In genomic region chr3:169146112-169146665, GRCh38 we compare ENCODE assay signal across 8 cellular contexts.
DNase-seq lines count a peak whose midpoint lies in the region; ATAC-seq and TF ChIP-seq lines count a peak whose summit lies in the region.

No MANE protein-coding gene starts in this region.

- peak overlapping the region; percentile 95 for H3K4me3 Mint-ChIP-seq in chondrocyte (ENCODE audit: unreplicated experiment)

- DNase-seq in NCI-H345 (lab: John Stamatoyannopoulos, UW) (peak; percentile 7), NCI-H345 treated with DMSO at 0.1 percent for 48 hours (lab: John Stamatoyannopoulos, UW; ENCODE audit: unreplicated experiment) (no peak), OCI-M1 (lab: John Stamatoyannopoulos, UW) (peak; percentile 74), chondrocyte (ENCODE audit: low spot score) (peak; percentile 74), left lung (peak; percentile 53 to 83), suprapubic skin (ENCODE audit: low spot score in 2 of 2) (no peak), OCI-M2 (lab: John Stamatoyannopoulos, UW; ENCODE audit: unreplicated experiment) (no peak)

- 6% methylated on average over 40 of the region's 40 CpGs for WGBS in suprapubic skin

- TF ChIP-seq EP300 in suprapubic skin (IDR thresholded peaks at IDR 0.05), result no peak

- ATAC-seq in left lung (peak; percentile 14), HG02642 (IDR thresholded peaks at IDR 0.05; ENCODE audit: poor library complexity, unreplicated experiment) (no peak)

- H3K4me3 ChIP-seq in left lung (peak overlapping the region; percentile 40 to 52), suprapubic skin (peak overlapping the region; percentile 50)

- TF ChIP-seq CTCF in chondrocyte (IDR thresholded peaks at IDR 0.05) (no peak), left lung (IDR thresholded peaks at IDR 0.05) (no peak), suprapubic skin (IDR thresholded peaks at IDR 0.05) (no peak)

- H3K9me3 Mint-ChIP-seq in chondrocyte (ENCODE audit: low read depth), result no peaks in the 10 kb centered on the region

- intact Hi-C loops in left lung (cut with DNase I), result loop anchor here (5.0 to 10.0 kb wide), 2 partner anchors 519 to 521 kb away; partner anchors contain the start of gene MECOM (in 1 of the 2)

- H3K4me1 ChIP-seq in left lung (peaks cover 3 to 44% of the 10 kb centered on the region in 2 donors), suprapubic skin (peaks cover 33% of the 10 kb centered on the region)

- no peaks in the 10 kb centered on the region for H3K27me3 Mint-ChIP-seq in chondrocyte (ENCODE audit: low read depth)

- H3K36me3 Mint-ChIP-seq in chondrocyte (ENCODE audit: low read depth), result no peaks in the 10 kb centered on the region

- no peaks in the 10 kb centered on the region for H3K9me3 ChIP-seq in left lung
- H3K9me3 ChIP-seq in suprapubic skin, result no peaks in the 10 kb centered on the region

- H3K27me3 ChIP-seq in left lung, result peaks cover 0 to 80% of the 10 kb centered on the region in 2 donors
- peaks cover 93% of the 10 kb centered on the region for H3K27me3 ChIP-seq in suprapubic skin

- peaks cover 35% of the 10 kb centered on the region for H3K4me1 Mint-ChIP-seq in chondrocyte (ENCODE audit: low read depth)

- TF ChIP-seq POLR2A in suprapubic skin (IDR thresholded peaks at IDR 0.05), result no peak

- peak overlapping the region; percentile 91 to 95 for H3K27ac ChIP-seq in left lung
- H3K27ac ChIP-seq in suprapubic skin, result peak overlapping the region; percentile 68

- H3K27ac Mint-ChIP-seq in chondrocyte (ENCODE audit: unreplicated experiment), result peak overlapping the region; percentile 94

- H3K36me3 ChIP-seq in left lung (no peaks in the 10 kb centered on the region), suprapubic skin (no peaks in the 10 kb centered on the region)

Comparison
In these comparisons a context has a peak if more than half of its experiments do, and no peak if none do; other contexts are left out.
1. DNase-seq: peak in NCI-H345 (single experiment), OCI-M1 (single experiment), chondrocyte (single experiment) and left lung (2 of 2); none in NCI-H345 treated with DMSO at 0.1 percent for 48 hours (single experiment), suprapubic skin (0 of 2) and OCI-M2 (single experiment).